18 cellular contexts compared by ENCODE assay signal in genomic region chr1:88922214-88922613, GRCh38. TPM values are rescaled to one million over a fixed set of nuclear protein-coding genes. Genes with fewer than 3 reads are reported as not detected.
DNase-seq lines count a peak whose midpoint lies in the region; ATAC-seq and TF ChIP-seq lines count a peak whose summit lies in the region.
"Had no signal": no experiment of that assay in that cellular context is flagged by ENCODE, and none has a peak within 500 bp of the region (broad histone marks: within the 10 kb centered on the region; RNA-seq: fewer than 3 reads in every experiment).

No MANE protein-coding gene starts in this region.

- CTCF ChIA-PET in Calu3 (lab: Charles Lee) = no interaction called here
- CTCF ChIA-PET in WTC11 (lab: Charles Lee) = interaction anchor here (0.7 to 1.3 kb wide), 5 partner anchors 14 to 186 kb away, joined by 3 to 4 read pairs (median 3); no protein-coding TSS in a partner anchor

- intact Hi-C loops in Calu3 (cut with micrococcal nuclease; ENCODE audit: unreplicated experiment) (no loop called here), psoas muscle (cut with DNase I) (no loop called here)

- no peaks in the 10 kb centered on the region for H3K4me1 Mint-ChIP-seq in Calu3 (ENCODE audit: low read depth, unreplicated experiment)
- H3K4me1 Mint-ChIP-seq in WTC11 = no peaks in the 10 kb centered on the region
- H3K4me1 Mint-ChIP-seq in activated T-cell treated with anti-CD3 and anti-CD28 coated beads, Interleukin-2, amount 50 U/mL, for 4 hours (ENCODE audit: low read depth) = no peaks in the 10 kb centered on the region
- H3K4me1 Mint-ChIP-seq: T-cell had no signal

- H3K36me3 ChIP-seq in psoas muscle (ENCODE audit: insufficient read depth in 1 of 2, low read depth in 1 of 2) = peaks cover 0 to 21% of the 10 kb centered on the region in 2 donors

- no peak overlapping the region for H3K4me3 ChIP-seq in psoas muscle
- H3K4me3 ChIP-seq: Peyer's patch had no signal

- H3K36me3 Mint-ChIP-seq in Calu3 (ENCODE audit: insufficient read depth, unreplicated experiment) (peaks cover 7% of the 10 kb centered on the region), WTC11 (peaks cover 16% of the 10 kb centered on the region)
- H3K36me3 Mint-ChIP-seq in activated T-cell treated with anti-CD3 and anti-CD28 coated beads, Interleukin-2, amount 50 U/mL, for 4 hours (ENCODE audit: insufficient read depth) = peaks cover 67% of the 10 kb centered on the region

- H3K9me3 ChIP-seq in psoas muscle = peaks cover 5% of the 10 kb centered on the region

- H3K27ac ChIP-seq in 22Rv1 (no peak overlapping the region), psoas muscle (no peak overlapping the region)
- H3K27ac ChIP-seq: Peyer's patch had no signal

- POLR2A ChIA-PET in WTC11 (lab: Charles Lee) = interaction anchor here (0.6 kb wide), 1 partner anchor 237 kb away, joined by 3 read pairs; no protein-coding TSS in a partner anchor

- H3K4me1 ChIP-seq in psoas muscle = no peaks in the 10 kb centered on the region
- H3K4me1 ChIP-seq: Peyer's patch had no signal

- H3K9me3 Mint-ChIP-seq in Calu3 (ENCODE audit: low read depth, unreplicated experiment) (peaks cover 5% of the 10 kb centered on the region), WTC11 (peaks cover 9% of the 10 kb centered on the region)
- H3K9me3 Mint-ChIP-seq in activated T-cell treated with anti-CD3 and anti-CD28 coated beads, Interleukin-2, amount 50 U/mL, for 4 hours = peaks cover 23% of the 10 kb centered on the region

- TF ChIP-seq CTCF in 22Rv1 (IDR thresholded peaks at IDR 0.05) = 0 out of 2 replicates have a peak, but pooled peaks have one; percentile 15
- TF ChIP-seq CTCF in Calu3 (IDR thresholded peaks at IDR 0.05; ENCODE audit: unreplicated experiment) = no peak
- no peak for TF ChIP-seq CTCF in WTC11 (IDR thresholded peaks at IDR 0.05)
- TF ChIP-seq CTCF in psoas muscle (IDR thresholded peaks at IDR 0.05) = no peak

- H3K4me3 Mint-ChIP-seq in Calu3 (ENCODE audit: low read depth, unreplicated experiment) = no peak overlapping the region
- H3K4me3 Mint-ChIP-seq in WTC11 = no peak overlapping the region
- no peak overlapping the region for H3K4me3 Mint-ChIP-seq in activated T-cell treated with anti-CD3 and anti-CD28 coated beads, Interleukin-2, amount 50 U/mL, for 4 hours
- H3K4me3 Mint-ChIP-seq: CD4-positive, alpha-beta T cell; T-cell had no signal

- no TSS peak for BruUV-seq in Calu3 (replicated peaks; lab: Mats Ljungman, UMichigan)

- no peak overlapping the region for H3K27ac Mint-ChIP-seq in Calu3 (ENCODE audit: unreplicated experiment)
- no peak overlapping the region for H3K27ac Mint-ChIP-seq in WTC11
- H3K27ac Mint-ChIP-seq: CD4-positive, alpha-beta T cell; T-cell had no signal

- 82 to 86% (median 83%) methylated on average over 3 of the region's 3 CpGs for WGBS in psoas muscle, 3 donors

- ATAC-seq in WTC11 = peak; percentile 71
- ATAC-seq in psoas muscle = no peak
- no peak for ATAC-seq in activated T-cell treated with anti-CD3 and anti-CD28 coated beads, Interleukin-2, amount 50 U/mL, for 4 hours
- ATAC-seq: T-cell had no signal

- DNase-seq in Calu3 = peak; percentile 4
- peak; percentile 33 for DNase-seq in NCI-H524 treated with DMSO at 0.1 percent for 48 hours (lab: John Stamatoyannopoulos, UW)
- peak; percentile 36 for DNase-seq in WTC11 (ENCODE audit: low spot score)
- DNase-seq in NK-92 (lab: John Stamatoyannopoulos, UW; ENCODE audit: unreplicated experiment) = no peak
- DNase-seq in psoas muscle = no peak
- no peak for DNase-seq in activated T-cell treated with anti-CD3 and anti-CD28 coated beads, Interleukin-2, amount 50 U/mL, for 4 hours
- no peak for DNase-seq in RPMI8226
- DNase-seq: ACHN; CD4-positive, alpha-beta T cell; GF-D8; IMR-90; NCI-H1105 treated with DMSO at 0.1 percent for 48 hours; NCI-H1694 treated with DMSO at 0.1 percent for 48 hours; Peyer's patch; SHP77; SK-N-SH; T-cell had no signal

- no peaks in the 10 kb centered on the region for H3K27me3 ChIP-seq in psoas muscle (ENCODE audit: insufficient read depth in 3 of 3, low read length in 2 of 3)
- H3K27me3 ChIP-seq: Peyer's patch had no signal

- H3K27me3 Mint-ChIP-seq in Calu3 (ENCODE audit: unreplicated experiment) (no peaks in the 10 kb centered on the region), WTC11 (ENCODE audit: low read depth) (no peaks in the 10 kb centered on the region)
- H3K27me3 Mint-ChIP-seq in activated T-cell treated with anti-CD3 and anti-CD28 coated beads, Interleukin-2, amount 50 U/mL, for 4 hours (ENCODE audit: low read depth) = no peaks in the 10 kb centered on the region
- H3K27me3 Mint-ChIP-seq: CD4-positive, alpha-beta T cell; T-cell had no signal

TF ChIP-seq in WTC11, 78 proteins besides CTCF, POLR2A, EP300 and RAD21:
- TF ChIP-seq ZNF423 (CRISPR knock-in tag; IDR thresholded peaks at IDR 0.05) = peak; percentile 46; the same call in 1 of the 2 replicates
- TF ChIP-seq ELF4 (CRISPR knock-in tag; IDR thresholded peaks at IDR 0.05; ENCODE audit: low read depth) = no peak

RNA-seq across cellular contexts. Expression of gene GTF2B, which starts 30.8 kb away (rescaled TPM):
- total RNA-seq in Calu3 (2022) (39.3 and 50.0 TPM in 2 replicates), WTC11 (2021) (14.2 to 16.8 TPM (median 15.1 TPM) in 3 replicates), psoas muscle (10 to 100 TPM; 11.8 to 16.2 (median 14.2) TPM)
- polyA plus RNA-seq in psoas muscle = 10 to 100 TPM; 15.4 to 23.3 (median 15.6) TPM
- 10 to 100 TPM; 39.3 to 44.0 (median 39.6) TPM for total RNA-seq in activated T-cell treated with anti-CD3 and anti-CD28 coated beads, Interleukin-2, amount 50 U/mL, for 4 hours

Comparison
In these comparisons a context has a peak if more than half of its experiments do, and no peak if none do; other contexts are left out.
1. DNase-seq: peak in Calu3 (single experiment), NCI-H524 treated with DMSO at 0.1 percent for 48 hours (single experiment) and WTC11 (single experiment); none in NK-92 (single experiment), psoas muscle (0 of 2), activated T-cell treated with anti-CD3 and anti-CD28 coated beads, Interleukin-2, amount 50 U/mL, for 4 hours (single experiment) and RPMI8226 (single experiment).